In the genomic region with DNA sequence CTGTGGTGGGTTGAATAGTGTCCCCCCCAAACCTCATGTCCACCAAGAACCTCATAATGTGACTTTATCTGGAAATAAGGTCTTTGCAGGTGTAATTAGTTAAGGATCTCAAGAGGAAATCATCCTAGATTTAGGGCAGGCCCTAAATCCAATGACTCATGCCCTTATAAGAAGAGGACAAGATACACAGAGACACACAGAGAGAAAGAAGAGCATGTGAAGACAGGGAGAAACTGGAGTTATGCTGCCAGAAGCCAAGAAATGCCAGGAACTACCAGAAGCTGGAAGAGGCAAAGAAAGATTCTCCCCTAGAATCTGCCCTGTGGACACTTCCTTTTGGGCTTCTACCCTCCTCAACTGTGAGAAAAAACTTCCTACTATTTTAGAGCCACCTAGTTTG, we compare ENCODE assay signal across 22 cellular contexts. TPM values are rescaled to one million over a fixed set of nuclear protein-coding genes. Genes with fewer than 3 reads are reported as not detected.
DNase-seq lines count a peak whose midpoint lies in the region; ATAC-seq and TF ChIP-seq lines count a peak whose summit lies in the region.
"Had no signal": no experiment of that assay in that cellular context is flagged by ENCODE, and none has a peak within 500 bp of the region (broad histone marks: within the 10 kb centered on the region; RNA-seq: fewer than 3 reads in every experiment).

No MANE protein-coding gene starts in this region.

- H3K27ac ChIP-seq in A673 (ENCODE audit: low read depth, low read length, poor library complexity, severe bottlenecking) = no peak overlapping the region
- no peak overlapping the region for H3K27ac ChIP-seq in mammary epithelial cell (ENCODE audit: insufficient read depth, low read depth, low read length)
- H3K27ac ChIP-seq in naive thymus-derived CD4-positive, alpha-beta T cell (ENCODE audit: low read depth, low read length) = no peak overlapping the region
- no peak overlapping the region for H3K27ac ChIP-seq in neuronal stem cell (replicated peaks; ENCODE audit: low read length)
- H3K27ac ChIP-seq: coronary artery, epithelial cell of prostate, lower lobe of right lung had no signal

- CTCF ChIA-PET in A673 (lab: Charles Lee) (no interaction called here), Caco-2 (lab: Charles Lee) (interaction anchor here (0.7 kb wide), 1 partner anchor 41 kb away, joined by 3 read pairs; no protein-coding TSS in a partner anchor), mammary epithelial cell (lab: Charles Lee; ENCODE audit: low non-redundant PET) (no interaction called here)
- CTCF ChIA-PET in naive thymus-derived CD4-positive, alpha-beta T cell (lab: Charles Lee) = no interaction called here

- intact Hi-C loops in A673 (cut with micrococcal nuclease; ENCODE audit: unreplicated experiment) (no loop called here), Caco-2 (cut with micrococcal nuclease; ENCODE audit: unreplicated experiment) (no loop called here), mammary epithelial cell (cut with micrococcal nuclease) (no loop called here)
- intact Hi-C loops in naive thymus-derived CD4-positive, alpha-beta T cell (cut with micrococcal nuclease) = no loop called here

- dilution Hi-C loops in mammary epithelial cell (cut with HindIII; ENCODE audit: low sequenced_read_pairs) = loop anchor here (5.0 kb wide), 1 partner anchor 72 kb away; no protein-coding TSS in a partner anchor

- TF ChIP-seq CTCF in A673 (conservative IDR thresholded peaks at IDR 0.05; ENCODE audit: low read depth, low read length) (no peak), Caco-2 (IDR thresholded peaks at IDR 0.05; ENCODE audit: insufficient read depth in 1 of 2, low read depth in 1 of 2, low read length in 1 of 2, severe bottlenecking in 1 of 2, unreplicated experiment in 1 of 2) (no peak), mammary epithelial cell (conservative IDR thresholded peaks at IDR 0.05 in 1 of 2, IDR thresholded peaks at IDR 0.05 in 1 of 2; ENCODE audit: extremely low read depth in 1 of 2, insufficient read depth in 1 of 2, low read depth in 1 of 2, low read length in 2 of 2) (no peak)

- no peaks in the 10 kb centered on the region for H3K9me3 Mint-ChIP-seq in Caco-2 (ENCODE audit: unreplicated experiment)
- H3K9me3 Mint-ChIP-seq in naive thymus-derived CD4-positive, alpha-beta T cell = no peaks in the 10 kb centered on the region
- H3K9me3 Mint-ChIP-seq: naive B cell; T-helper 2 cell treated with Interferon-gamma antibody and Interleukin-4, amounts not matched to agents 5 μg/mL and 100 μg/mL, for 36 hours had no signal

- no peak overlapping the region for H2BK12ac ChIP-seq in neuronal stem cell (ENCODE audit: low read length)

- H2BK15ac ChIP-seq in neuronal stem cell (ENCODE audit: low read length) = no peak overlapping the region

- POLR2A ChIA-PET in A673 (lab: Charles Lee; ENCODE audit: low non-redundant PET) = no interaction called here
- POLR2A ChIA-PET in Caco-2 (lab: Charles Lee) = no interaction called here
- POLR2A ChIA-PET in naive thymus-derived CD4-positive, alpha-beta T cell (lab: Charles Lee) = no interaction called here

- peaks cover 6% of the 10 kb centered on the region for H3K79me1 ChIP-seq in neuronal stem cell (ENCODE audit: low read depth, low read length)

- no peak overlapping the region for H3K4ac ChIP-seq in neuronal stem cell (ENCODE audit: low read length)

- H2AFZ ChIP-seq in mammary epithelial cell (ENCODE audit: low read depth, low read length) (no peak overlapping the region), neuronal stem cell (ENCODE audit: low read length) (no peak overlapping the region)

- H4K8ac ChIP-seq in neuronal stem cell (ENCODE audit: low read depth, low read length) = no peak overlapping the region

- H2BK120ac ChIP-seq in neuronal stem cell (ENCODE audit: low read depth, low read length) = no peak overlapping the region

- H3K18ac ChIP-seq in neuronal stem cell (ENCODE audit: low read length) = no peak overlapping the region

- peaks cover 7% of the 10 kb centered on the region for H4K20me1 ChIP-seq in mammary epithelial cell (ENCODE audit: insufficient read depth, low read length)

- H3K9me3 ChIP-seq in A673 (ENCODE audit: low read depth, low read length, poor library complexity, severe bottlenecking) (no peaks in the 10 kb centered on the region), Caco-2 (no peaks in the 10 kb centered on the region), mammary epithelial cell (replicated peaks; ENCODE audit: insufficient read depth, low read length) (no peaks in the 10 kb centered on the region), neuronal stem cell (replicated peaks in 1 of 2; ENCODE audit: control insufficient read depth in 2 of 2, insufficient read depth in 1 of 2, low read depth in 1 of 2, low read length in 2 of 2) (peaks cover 0 to 6% of the 10 kb centered on the region in 2 donors)
- H3K9me3 ChIP-seq in naive thymus-derived CD4-positive, alpha-beta T cell (ENCODE audit: control insufficient read depth in 2 of 3, low read length in 3 of 3) = no peaks in the 10 kb centered on the region
- H3K9me3 ChIP-seq: lower lobe of right lung had no signal

- no peaks in the 10 kb centered on the region for H3K27me3 Mint-ChIP-seq in Caco-2 (ENCODE audit: insufficient read depth, unreplicated experiment)
- no peaks in the 10 kb centered on the region for H3K27me3 Mint-ChIP-seq in naive thymus-derived CD4-positive, alpha-beta T cell
- H3K27me3 Mint-ChIP-seq: naive B cell had no signal

- no peak overlapping the region for H2AK5ac ChIP-seq in neuronal stem cell (ENCODE audit: low read depth, low read length)

- H3K9ac ChIP-seq in mammary epithelial cell (ENCODE audit: insufficient read depth, low read length) = no peak overlapping the region
- H3K9ac ChIP-seq in neuronal stem cell (ENCODE audit: low read depth, low read length, poor library complexity) = no peak overlapping the region

- peaks cover 3% of the 10 kb centered on the region for H3K36me3 ChIP-seq in A673 (ENCODE audit: insufficient read depth, low read length, poor library complexity, severe bottlenecking)
- H3K36me3 ChIP-seq in Caco-2 (ENCODE audit: control insufficient read depth, insufficient read depth, low read length) = no peaks in the 10 kb centered on the region
- H3K36me3 ChIP-seq in mammary epithelial cell (ENCODE audit: insufficient read depth, low read length) = peaks cover 4% of the 10 kb centered on the region
- H3K36me3 ChIP-seq in naive thymus-derived CD4-positive, alpha-beta T cell (ENCODE audit: control insufficient read depth in 2 of 3, insufficient read depth in 3 of 3, low read length in 3 of 3) = peaks cover 0 to 7% (median 5%) of the 10 kb centered on the region in 3 experiments
- H3K36me3 ChIP-seq in neuronal stem cell (replicated peaks in 1 of 2; ENCODE audit: control insufficient read depth in 2 of 2, insufficient read depth in 2 of 2, low read length in 2 of 2) = peaks cover 2 to 34% of the 10 kb centered on the region in 2 donors

- H4K91ac ChIP-seq in neuronal stem cell (ENCODE audit: low read depth, low read length, poor library complexity) = no peak overlapping the region

- no peak overlapping the region for H3K4me3 Mint-ChIP-seq in Caco-2 (ENCODE audit: unreplicated experiment)
- H3K4me3 Mint-ChIP-seq in naive thymus-derived CD4-positive, alpha-beta T cell = peak overlapping the region in 8 of 10 donors; percentile 17 to 69 (median 30)
- H3K4me3 Mint-ChIP-seq: T-helper 2 cell treated with Interferon-gamma antibody and Interleukin-4, amounts not matched to agents 5 μg/mL and 100 μg/mL, for 36 hours had no signal

- peaks cover 36% of the 10 kb centered on the region for H3K4me1 Mint-ChIP-seq in Caco-2 (ENCODE audit: low read depth, unreplicated experiment)
- H3K4me1 Mint-ChIP-seq in naive thymus-derived CD4-positive, alpha-beta T cell = peaks cover 50 to 76% (median 70%) of the 10 kb centered on the region in 7 donors

- peak; percentile 6 for DNase-seq in A673 (ENCODE audit: low spot score)
- DNase-seq in Caco-2 = no peak
- peak; percentile 14 for DNase-seq in mammary epithelial cell
- no peak for DNase-seq in naive thymus-derived CD4-positive, alpha-beta T cell
- no peak for DNase-seq in neuronal stem cell (ENCODE audit: low spot score)
- no peak for DNase-seq in SW 1271 (lab: John Stamatoyannopoulos, UW)
- DNase-seq in stimulated activated CD4-positive, alpha-beta T cell treated with anti-CD3 and anti-CD28 coated beads, Interleukin-15, amount 100 ng/mL, for 24 hours = no peak
- DNase-seq: DMS 273 treated with DMSO at 0.1 percent for 48 hours, lower lobe of right lung, naive B cell, NCI-H2107, NCI-H524 treated with DMSO at 0.1 percent for 48 hours, SIG-M5 had no signal

- no peak overlapping the region for H3K23ac ChIP-seq in neuronal stem cell (ENCODE audit: low read depth, low read length, poor library complexity)

- BruUV-seq in A673 (replicated peaks; lab: Mats Ljungman, UMichigan) = no TSS peak
- no TSS peak for BruUV-seq in Caco-2 (replicated peaks; lab: Mats Ljungman, UMichigan)
- BruUV-seq in mammary epithelial cell (replicated peaks; lab: Mats Ljungman, UMichigan) = no TSS peak

- H3K4me1 ChIP-seq in A673 (ENCODE audit: insufficient read depth, low read length, poor library complexity, severe bottlenecking) (no peaks in the 10 kb centered on the region), Caco-2 (peaks cover 42% of the 10 kb centered on the region), mammary epithelial cell (ENCODE audit: insufficient read depth, low read length) (peaks cover 26% of the 10 kb centered on the region), neuronal stem cell (ENCODE audit: control insufficient read depth in 2 of 2, insufficient read depth in 1 of 2, low read depth in 1 of 2, low read length in 2 of 2) (no peaks in the 10 kb centered on the region)
- H3K4me1 ChIP-seq in naive thymus-derived CD4-positive, alpha-beta T cell (ENCODE audit: control insufficient read depth in 2 of 2, insufficient read depth in 2 of 2, low read length in 2 of 2) = peaks cover 29 to 31% of the 10 kb centered on the region in 2 donors

- H3K27me3 ChIP-seq in A673 (replicated peaks; ENCODE audit: insufficient read depth, low read depth, low read length, poor library complexity) (no peaks in the 10 kb centered on the region), Caco-2 (replicated peaks; ENCODE audit: control insufficient read depth, insufficient read depth, low read length) (no peaks in the 10 kb centered on the region), mammary epithelial cell (ENCODE audit: insufficient read depth, low read length) (no peaks in the 10 kb centered on the region), neuronal stem cell (ENCODE audit: control insufficient read depth in 3 of 3, insufficient read depth in 3 of 3, low read depth in 1 of 3, low read length in 3 of 3) (no peaks in the 10 kb centered on the region)
- no peaks in the 10 kb centered on the region for H3K27me3 ChIP-seq in naive thymus-derived CD4-positive, alpha-beta T cell (ENCODE audit: control insufficient read depth in 2 of 2, insufficient read depth in 2 of 2, low read length in 2 of 2)

- in situ Hi-C loops in mammary epithelial cell (cut with MboI; ENCODE audit: low sequenced_read_pairs in 2 of 2) = no loop called here

- peaks cover 95% of the 10 kb centered on the region for H3K79me2 ChIP-seq in mammary epithelial cell (ENCODE audit: insufficient read depth, low read length)

- H3K4me3 ChIP-seq in A673 (ENCODE audit: low read depth, low read length, poor library complexity, severe bottlenecking) (no peak overlapping the region), Caco-2 (ENCODE audit: low read depth, low read length) (no peak overlapping the region), mammary epithelial cell (replicated peaks in 1 of 3; ENCODE audit: insufficient read depth in 1 of 3, low read depth in 2 of 3, low read length in 3 of 3) (no peak overlapping the region), neuronal stem cell (ENCODE audit: low read length in 2 of 2) (no peak overlapping the region)
- H3K4me3 ChIP-seq in naive thymus-derived CD4-positive, alpha-beta T cell (ENCODE audit: low read length) = no peak overlapping the region
- H3K4me3 ChIP-seq: coronary artery, lower lobe of right lung had no signal

- H2BK5ac ChIP-seq in neuronal stem cell (ENCODE audit: low read length) = no peak overlapping the region

- H3K4me2 ChIP-seq in mammary epithelial cell (ENCODE audit: insufficient read depth, low read depth, low read length) (peak overlapping the region; percentile 24), neuronal stem cell (ENCODE audit: insufficient read depth, low read length, poor library complexity, severe bottlenecking) (no peak overlapping the region)

- H3K14ac ChIP-seq in neuronal stem cell (ENCODE audit: low read length) = no peak overlapping the region

- peak overlapping the region; percentile 79 for H3K27ac Mint-ChIP-seq in Caco-2 (ENCODE audit: unreplicated experiment)
- H3K27ac Mint-ChIP-seq in naive thymus-derived CD4-positive, alpha-beta T cell = peak overlapping the region in 4 of 9 donors; percentile 45 to 60 (median 52)

- H3K36me3 Mint-ChIP-seq in Caco-2 (ENCODE audit: insufficient read depth, unreplicated experiment) = peaks cover 17% of the 10 kb centered on the region
- peaks cover 0 to 25% (median 14%) of the 10 kb centered on the region in 5 donors for H3K36me3 Mint-ChIP-seq in naive thymus-derived CD4-positive, alpha-beta T cell

- ATAC-seq in naive thymus-derived CD4-positive, alpha-beta T cell = no peak
- ATAC-seq: activated CD4-positive, CD25-positive, alpha-beta regulatory T cell treated with anti-CD3 and anti-CD28 coated beads, Interleukin-2, amount 50 U/mL, for 24 hours; lower lobe of right lung had no signal

RNA-seq across cellular contexts. Expression of a gene that starts 8.8 kb away (rescaled TPM):
- total RNA-seq in A673 (2021) (22.7 and 23.5 TPM in 2 replicates), Caco-2 (2022) (49.0 and 55.8 TPM in 2 replicates), mammary epithelial cell (10 to 100 TPM; 20.3 to 24.7 TPM)
- polyA plus RNA-seq in mammary epithelial cell = 6.6 TPM
- polyA minus RNA-seq in mammary epithelial cell = 8.6 TPM
- 10 to 100 TPM; 36.4 to 58.8 (median 46.6) TPM for total RNA-seq in naive thymus-derived CD4-positive, alpha-beta T cell
- 10 to 100 TPM; 17.6 to 24.9 TPM for polyA plus RNA-seq in naive thymus-derived CD4-positive, alpha-beta T cell
- polyA plus RNA-seq in neuronal stem cell (2013, experiment 1 of 2) = 9.4 TPM
- polyA plus RNA-seq in neuronal stem cell (2013, experiment 2 of 2) = 9.3 TPM

RNA-seq across cellular contexts. Expression of a gene that starts 59.7 kb away (rescaled TPM):
- not detected in 2 replicates for total RNA-seq in A673 (2021)
- total RNA-seq in Caco-2 (2022) = not detected in 2 replicates
- total RNA-seq in mammary epithelial cell = not detected
- polyA plus RNA-seq in mammary epithelial cell = not detected
- polyA minus RNA-seq in mammary epithelial cell = not detected
- total RNA-seq in naive thymus-derived CD4-positive, alpha-beta T cell = not detected
- polyA plus RNA-seq in naive thymus-derived CD4-positive, alpha-beta T cell = not detected
- 0.20 TPM for polyA plus RNA-seq in neuronal stem cell (2013, experiment 1 of 2)
- polyA plus RNA-seq in neuronal stem cell (2013, experiment 2 of 2) = 0.22 TPM
- total RNA-seq: astrocyte, glomerular endothelial cell, lower lobe of right lung, OCI-LY7, pulmonary artery endothelial cell had no signal
- polyA plus RNA-seq: BJ had no signal

Comparison
In these comparisons a context has a peak if more than half of its experiments do, and no peak if none do; other contexts are left out.
1. DNase-seq: peak in A673 (single experiment) and mammary epithelial cell (single experiment); none in Caco-2 (0 of 2), naive thymus-derived CD4-positive, alpha-beta T cell (0 of 9), neuronal stem cell (single experiment), SW 1271 (0 of 2) and stimulated activated CD4-positive, alpha-beta T cell treated with anti-CD3 and anti-CD28 coated beads, Interleukin-15, amount 100 ng/mL, for 24 hours (single experiment).